Comparison of ENCODE assay signal across 14 cellular contexts in genomic region chr2:105425936-105426625, GRCh38. TPM values are rescaled to one million over a fixed set of nuclear protein-coding genes. Genes with fewer than 3 reads are reported as not detected.
DNase-seq lines count a peak whose midpoint lies in the region; ATAC-seq, FAIRE-seq and TF ChIP-seq lines count a peak whose summit lies in the region.
"Had no signal": no experiment of that assay in that cellular context is flagged by ENCODE, and none has a peak within 500 bp of the region (broad histone marks: within the 10 kb centered on the region; RNA-seq: fewer than 3 reads in every experiment).

No MANE protein-coding gene starts in this region.

- H3K4me3 Mint-ChIP-seq in WTC11 (no peak overlapping the region), nephron progenitor cell (peak overlapping the region; percentile 4)

- no peaks in the 10 kb centered on the region for H3K36me3 ChIP-seq in PC-9 (ENCODE audit: low read depth)
- no peaks in the 10 kb centered on the region for H3K36me3 ChIP-seq in endothelial cell of umbilical vein (ENCODE audit: control insufficient read depth in 2 of 2, extremely low read depth in 1 of 2, insufficient read depth in 2 of 2, low read length in 2 of 2)
- H3K36me3 ChIP-seq: colonic mucosa, thyroid gland, WERI-Rb-1 had no signal

- TF ChIP-seq CTCF in PC-9 (conservative IDR thresholded peaks at IDR 0.05) (no peak), WTC11 (IDR thresholded peaks at IDR 0.05) (no peak), endothelial cell of umbilical vein (IDR thresholded peaks at IDR 0.05; ENCODE audit: extremely low read depth in 1 of 2, insufficient read depth in 1 of 2, low read depth in 1 of 2, low read length in 2 of 2) (no peak), nephron progenitor cell (IDR thresholded peaks at IDR 0.05) (no peak)

- H3K27ac Mint-ChIP-seq in WTC11 (no peak overlapping the region), nephron progenitor cell (no peak overlapping the region)
- H3K27ac Mint-ChIP-seq: natural killer cell treated with Interleukin-12 subunit alpha and Interleukin-12 subunit beta and Interleukin-15 and Interleukin-18, amount 100 ng/mL, for 72 hours had no signal

- H3K9ac ChIP-seq in endothelial cell of umbilical vein (replicated peaks; ENCODE audit: extremely low read depth, insufficient read depth, low read length) = no peak overlapping the region

- H3K27ac ChIP-seq in PC-9 (no peak overlapping the region), endothelial cell of umbilical vein (ENCODE audit: insufficient read depth, low read depth, low read length) (no peak overlapping the region)
- H3K27ac ChIP-seq: colonic mucosa, thyroid gland, WERI-Rb-1 had no signal

- H4K20me1 ChIP-seq in PC-9 (ENCODE audit: insufficient read depth) (no peaks in the 10 kb centered on the region), endothelial cell of umbilical vein (replicated peaks; ENCODE audit: control insufficient read depth, extremely low read depth, insufficient read depth, low read length) (no peaks in the 10 kb centered on the region)

- peaks cover 17% of the 10 kb centered on the region for H3K9me3 Mint-ChIP-seq in WTC11
- H3K9me3 Mint-ChIP-seq in nephron progenitor cell = peaks cover 15% of the 10 kb centered on the region
- H3K9me3 Mint-ChIP-seq: natural killer cell treated with Interleukin-12 subunit alpha and Interleukin-12 subunit beta and Interleukin-15 and Interleukin-18, amount 100 ng/mL, for 72 hours had no signal

- no peaks in the 10 kb centered on the region for H3F3A ChIP-seq in PC-9 (ENCODE audit: insufficient read depth, low read depth)

- H3K4me1 ChIP-seq in PC-9 (replicated peaks; ENCODE audit: insufficient read depth) = peaks cover 21% of the 10 kb centered on the region
- no peaks in the 10 kb centered on the region for H3K4me1 ChIP-seq in endothelial cell of umbilical vein (ENCODE audit: control insufficient read depth, extremely low read depth, insufficient read depth, low read length)
- H3K4me1 ChIP-seq: colonic mucosa, thyroid gland had no signal

- DNase-seq in PC-9 (no peak), WTC11 (ENCODE audit: low spot score) (no peak), endothelial cell of umbilical vein (ENCODE audit: low read depth, low spot score) (peak; percentile 29), nephron progenitor cell (no peak)
- DNase-seq in activated CD4-positive, alpha-beta T cell treated with anti-CD3 and anti-CD28 coated beads for 4 hours = no peak
- DNase-seq: activated CD8-positive, alpha-beta memory T cell treated with anti-CD3 and anti-CD28 coated beads for 24 hours; aorta; colonic mucosa; thyroid gland; WERI-Rb-1 had no signal

- intact Hi-C loops in PC-9 (cut with micrococcal nuclease; ENCODE audit: unreplicated experiment) = no loop called here
- intact Hi-C loops in endothelial cell of umbilical vein (cut with micrococcal nuclease) = no loop called here

- H3K4me2 ChIP-seq in PC-9 (0 out of 2 replicates have a peak overlapping the region, but pooled peaks have one; percentile 51), endothelial cell of umbilical vein (ENCODE audit: insufficient read depth, low read length) (no peak overlapping the region)

- CTCF ChIA-PET in PC-9 (lab: Charles Lee) (no interaction called here), WTC11 (lab: Charles Lee) (no interaction called here), endothelial cell of umbilical vein (lab: Charles Lee) (interaction anchor here (1.6 kb wide), 1 partner anchor 22 kb away, joined by 4 read pairs; no protein-coding TSS in a partner anchor)

- ATAC-seq in WTC11 = peak; percentile 67
- no peak for ATAC-seq in HG03432 (IDR thresholded peaks at IDR 0.05; ENCODE audit: unreplicated experiment)
- ATAC-seq in GM21723 (IDR thresholded peaks at IDR 0.05; ENCODE audit: unreplicated experiment) = no peak
- ATAC-seq: natural killer cell treated with Interleukin-12 subunit alpha and Interleukin-12 subunit beta and Interleukin-15 and Interleukin-18, amount 100 ng/mL, for 72 hours had no signal

- POLR2A ChIA-PET in PC-9 (lab: Charles Lee; ENCODE audit: unreplicated experiment) (no interaction called here), WTC11 (lab: Charles Lee) (no interaction called here), endothelial cell of umbilical vein (lab: Charles Lee) (no interaction called here)

- H3K27me3 ChIP-seq in PC-9 (ENCODE audit: insufficient read depth, low read depth) (no peaks in the 10 kb centered on the region), endothelial cell of umbilical vein (ENCODE audit: control insufficient read depth in 2 of 2, insufficient read depth in 2 of 2, low read length in 2 of 2) (peaks cover 15 to 22% of the 10 kb centered on the region in 2 experiments)
- H3K27me3 ChIP-seq: colonic mucosa, thyroid gland had no signal

- H3K9me3 ChIP-seq in PC-9 (ENCODE audit: insufficient read depth, low read depth) (no peaks in the 10 kb centered on the region), endothelial cell of umbilical vein (replicated peaks; ENCODE audit: control insufficient read depth, insufficient read depth, low read length) (no peaks in the 10 kb centered on the region)
- H3K9me3 ChIP-seq: colonic mucosa, thyroid gland had no signal

- H3K36me3 Mint-ChIP-seq in WTC11 (no peaks in the 10 kb centered on the region), nephron progenitor cell (ENCODE audit: low read depth) (no peaks in the 10 kb centered on the region)
- H3K36me3 Mint-ChIP-seq: natural killer cell treated with Interleukin-12 subunit alpha and Interleukin-12 subunit beta and Interleukin-15 and Interleukin-18, amount 100 ng/mL, for 72 hours had no signal

- H3K4me1 Mint-ChIP-seq in WTC11 (peaks cover 30% of the 10 kb centered on the region), nephron progenitor cell (peaks cover 23% of the 10 kb centered on the region)

- H2AFZ ChIP-seq in PC-9 (no peak overlapping the region), endothelial cell of umbilical vein (ENCODE audit: low read depth, low read length) (no peak overlapping the region)

- dilution Hi-C loops in endothelial cell of umbilical vein (cut with MboI; ENCODE audit: extremely low pct_ligation_motif_present, low sequenced_read_pairs) = no loop called here

- no peak for FAIRE-seq in endothelial cell of umbilical vein (lab: Jason Lieb, UNC)
- FAIRE-seq: GM12892 had no signal

- no peaks in the 10 kb centered on the region for H3K9me2 ChIP-seq in PC-9 (ENCODE audit: insufficient read depth)

- no peak overlapping the region for H3K4me3 ChIP-seq in PC-9
- H3K4me3 ChIP-seq in endothelial cell of umbilical vein (replicated peaks in 1 of 3; ENCODE audit: insufficient read depth in 1 of 3, low read depth in 1 of 3, low read length in 3 of 3) = no peak overlapping the region
- H3K4me3 ChIP-seq: colonic mucosa, thyroid gland had no signal

- no peaks in the 10 kb centered on the region for H3K9me1 ChIP-seq in endothelial cell of umbilical vein (replicated peaks; ENCODE audit: control insufficient read depth, extremely low read depth, insufficient read depth, low read length)

- no peak for TF ChIP-seq POLR2A in endothelial cell of umbilical vein (IDR thresholded peaks at IDR 0.05; ENCODE audit: low read depth, low read length)

- no TSS peak for BruUV-seq in PC-9 (replicated peaks; lab: Mats Ljungman, UMichigan)
- BruUV-seq in endothelial cell of umbilical vein (replicated peaks; lab: Mats Ljungman, UMichigan) = no TSS peak

- H3K79me2 ChIP-seq in PC-9 (ENCODE audit: low read depth) = no peaks in the 10 kb centered on the region
- no peaks in the 10 kb centered on the region for H3K79me2 ChIP-seq in endothelial cell of umbilical vein (ENCODE audit: control insufficient read depth, insufficient read depth, low read length)

- no peaks in the 10 kb centered on the region; the same call in 1 of the 2 replicates for H3K27me3 Mint-ChIP-seq in WTC11 (ENCODE audit: low read depth)
- peaks cover 13% of the 10 kb centered on the region for H3K27me3 Mint-ChIP-seq in nephron progenitor cell (ENCODE audit: low read depth, poor library complexity)

TF ChIP-seq in WTC11, 78 proteins besides CTCF, POLR2A, EP300 and RAD21 (continues in another document):
- TF ChIP-seq ZNF232 (CRISPR knock-in tag; IDR thresholded peaks at IDR 0.05) (no peak), NR3C1 (CRISPR knock-in tag; conservative IDR thresholded peaks at IDR 0.05; ENCODE audit: low read depth) (no peak), GABPB1 (CRISPR knock-in tag; IDR thresholded peaks at IDR 0.05) (no peak), GRHL2 (CRISPR knock-in tag; IDR thresholded peaks at IDR 0.05; ENCODE audit: insufficient replicate concordance, severe bottlenecking) (no peak)

TF ChIP-seq in endothelial cell of umbilical vein, 7 proteins besides CTCF, POLR2A, EP300 and RAD21:
- TF ChIP-seq EZH2 (IDR thresholded peaks at IDR 0.05; ENCODE audit: borderline replicate concordance, low read depth, low read length, severe bottlenecking) (no peak), FOS (IDR thresholded peaks at IDR 0.05; ENCODE audit: borderline replicate concordance, insufficient read depth, low read length) (no peak), POLR2AphosphoS5 (IDR thresholded peaks at IDR 0.05; ENCODE audit: insufficient read depth, low read depth, low read length) (no peak), GATA2 (IDR thresholded peaks at IDR 0.05; ENCODE audit: insufficient read depth, insufficient read length, low read depth, low read length) (no peak), MYC (IDR thresholded peaks at IDR 0.05; ENCODE audit: low read depth, low read length) (no peak), JUN (IDR thresholded peaks at IDR 0.05; ENCODE audit: borderline replicate concordance, insufficient read depth, insufficient read length, low read depth) (no peak)
- TF ChIP-seq, protein P1, sequence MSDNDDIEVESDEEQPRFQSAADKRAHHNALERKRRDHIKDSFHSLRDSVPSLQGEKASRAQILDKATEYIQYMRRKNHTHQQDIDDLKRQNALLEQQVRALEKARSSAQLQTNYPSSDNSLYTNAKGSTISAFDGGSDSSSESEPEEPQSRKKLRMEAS (IDR thresholded peaks at IDR 0.05; ENCODE audit: insufficient read depth, insufficient read length) = no peak

RNA-seq across cellular contexts. Expression of gene FHL2, which starts 27.2 kb away (rescaled TPM):
- total RNA-seq in PC-9 (2021) = 109 and 117 TPM in 2 replicates
- total RNA-seq in WTC11 (2021) = 21.1 to 22.2 TPM (median 22.1 TPM) in 3 replicates
- 178 and 197 TPM in 2 replicates for total RNA-seq in endothelial cell of umbilical vein
- polyA plus RNA-seq in endothelial cell of umbilical vein = 491 and 497 TPM in 2 replicates
- polyA plus RNA-seq in endothelial cell of umbilical vein (2011; cell fraction: cytosol; rRNA removed) = 433 and 443 TPM in 2 replicates
- polyA plus RNA-seq in endothelial cell of umbilical vein (2011; cell fraction: nucleus; rRNA removed) = 279 and 307 TPM in 2 replicates
- polyA plus RNA-seq in endothelial cell of umbilical vein (2012) = 357 and 359 TPM in 2 replicates
- polyA minus RNA-seq in endothelial cell of umbilical vein = 419 and 437 TPM in 2 replicates
- 23.9 TPM for polyA minus RNA-seq in endothelial cell of umbilical vein (2011; cell fraction: cytosol; rRNA and poly(A)+ RNA removed)
- polyA minus RNA-seq in endothelial cell of umbilical vein (2011; cell fraction: nucleus; rRNA and poly(A)+ RNA removed) = 243 and 285 TPM in 2 replicates
